21 cellular contexts compared by ENCODE assay signal in the genomic region with DNA sequence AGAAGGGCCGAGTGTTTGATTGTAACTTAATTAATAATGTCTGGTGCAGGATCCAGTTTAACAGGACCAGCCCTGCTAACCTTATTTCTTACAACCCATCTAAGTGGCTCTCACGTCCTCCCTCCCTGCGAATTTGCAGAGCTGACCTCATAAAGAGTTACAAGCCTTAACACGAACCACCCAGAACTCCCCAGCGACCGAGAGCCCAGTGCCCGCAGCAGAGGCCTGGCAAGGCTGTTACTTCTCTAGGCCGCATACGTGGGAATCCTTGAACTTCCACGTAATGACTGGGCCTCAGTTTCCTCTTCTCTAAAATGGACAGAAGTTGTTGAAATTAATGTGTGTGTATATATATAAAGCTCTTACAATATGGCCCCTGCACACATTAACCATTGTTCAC. TPM values are rescaled to one million over a fixed set of nuclear protein-coding genes. Genes with fewer than 3 reads are reported as not detected.
"Had no signal": no experiment of that assay in that cellular context is flagged by ENCODE, and none has a peak within 500 bp of the region (broad histone marks: within the 10 kb centered on the region; RNA-seq: fewer than 3 reads in every experiment).

No MANE protein-coding gene starts in this region.

- H3K27ac Mint-ChIP-seq: activated CD4-positive, alpha-beta memory T cell treated with anti-CD3 and anti-CD28 coated beads, Interleukin-2, amount 10 ng/mL, durations not matched to agents 7 days and 5 days; activated CD4-positive, alpha-beta T cell treated with anti-CD3 and anti-CD28 coated beads for 36 hours; activated naive CD4-positive, alpha-beta T cell treated with anti-CD3 and anti-CD28 coated beads for 36 hours; activated naive CD8-positive, alpha-beta T cell; activated T-helper 17 cell treated with anti-CD3 and anti-CD28 coated beads, Interleukin-2, amount 50 U/mL, for 72 hours had no signal

- DNase-seq: activated CD4-positive, alpha-beta memory T cell treated with anti-CD3 and anti-CD28 coated beads, Interleukin-2, amount 10 ng/mL, durations not matched to agents 7 days and 5 days; activated CD4-positive, alpha-beta T cell treated with anti-CD3 and anti-CD28 coated beads for 36 hours; activated CD4-positive, alpha-beta T cell treated with anti-CD3 and anti-CD28 coated beads, Interleukin-2, amount 50 U/mL, for 1 hour; activated gamma-delta T cell; activated naive CD4-positive, alpha-beta T cell treated with anti-CD3 and anti-CD28 coated beads for 36 hours; activated T-cell treated with anti-CD3 and anti-CD28 coated beads for 4 hours; activated T-cell treated with anti-CD3 and anti-CD28 coated beads, Interleukin-2, amount 50 U/mL, for 48 hours; amygdala; brain microvascular endothelial cell; Karpas-422; NCI-H146; NCI-H187 treated with DMSO at 0.1 percent for 48 hours; NCI-H2081 treated with DMSO at 0.1 percent for 48 hours; NCI-H446; NCI-H524; SK-N-SH; T-helper 1 cell; WERI-Rb-1 had no signal

- H3K4me1 Mint-ChIP-seq: activated CD4-positive, alpha-beta memory T cell treated with anti-CD3 and anti-CD28 coated beads, Interleukin-2, amount 10 ng/mL, durations not matched to agents 7 days and 5 days; activated CD4-positive, alpha-beta T cell treated with anti-CD3 and anti-CD28 coated beads for 36 hours; activated T-helper 17 cell treated with anti-CD3 and anti-CD28 coated beads, Interleukin-2, amount 50 U/mL, for 72 hours had no signal

- H3K27ac ChIP-seq: brain microvascular endothelial cell, cardiac muscle cell, WERI-Rb-1 had no signal

- H3K4me2 ChIP-seq: SK-N-SH had no signal

- H3K27me3 ChIP-seq: brain microvascular endothelial cell, cardiac muscle cell had no signal

- H3K9me3 ChIP-seq: SK-N-SH had no signal

- H3K4me3 Mint-ChIP-seq: activated CD4-positive, alpha-beta memory T cell treated with anti-CD3 and anti-CD28 coated beads, Interleukin-2, amount 10 ng/mL, durations not matched to agents 7 days and 5 days; activated CD4-positive, alpha-beta T cell treated with anti-CD3 and anti-CD28 coated beads for 36 hours; activated naive CD4-positive, alpha-beta T cell treated with anti-CD3 and anti-CD28 coated beads for 36 hours; activated naive CD8-positive, alpha-beta T cell; activated T-helper 17 cell treated with anti-CD3 and anti-CD28 coated beads, Interleukin-2, amount 50 U/mL, for 72 hours had no signal

- H3K4me3 ChIP-seq: cardiac muscle cell had no signal

- H3K9ac ChIP-seq: SK-N-SH had no signal

- H3K9me3 Mint-ChIP-seq: activated CD4-positive, alpha-beta memory T cell treated with anti-CD3 and anti-CD28 coated beads, Interleukin-2, amount 10 ng/mL, durations not matched to agents 7 days and 5 days; activated naive CD4-positive, alpha-beta T cell treated with anti-CD3 and anti-CD28 coated beads for 36 hours; activated T-helper 17 cell treated with anti-CD3 and anti-CD28 coated beads, Interleukin-2, amount 50 U/mL, for 72 hours had no signal

- H3K27me3 Mint-ChIP-seq: activated CD4-positive, alpha-beta memory T cell treated with anti-CD3 and anti-CD28 coated beads, Interleukin-2, amount 10 ng/mL, durations not matched to agents 7 days and 5 days; activated CD4-positive, alpha-beta T cell treated with anti-CD3 and anti-CD28 coated beads for 36 hours; activated naive CD8-positive, alpha-beta T cell; activated T-helper 17 cell treated with anti-CD3 and anti-CD28 coated beads, Interleukin-2, amount 50 U/mL, for 72 hours had no signal

- H3K36me3 Mint-ChIP-seq: activated naive CD8-positive, alpha-beta T cell had no signal

RNA-seq across cellular contexts. Expression of gene PXDN, which starts 55.5 kb away (rescaled TPM):
- total RNA-seq: activated CD4-positive, alpha-beta memory T cell treated with anti-CD3 and anti-CD28 coated beads, Interleukin-2, amount 10 ng/mL, durations not matched to agents 7 days and 5 days; activated T-helper 17 cell treated with anti-CD3 and anti-CD28 coated beads, Interleukin-2, amount 50 U/mL, for 72 hours had no signal
